In genomic region chr19:58511353-58512208, GRCh38 we compare ENCODE assay signal across 14 cellular contexts. TPM values are rescaled to one million over a fixed set of nuclear protein-coding genes. Genes with fewer than 3 reads are reported as not detected.
DNase-seq lines count a peak whose midpoint lies in the region; ATAC-seq and TF ChIP-seq lines count a peak whose summit lies in the region.
"Had no signal": no experiment of that assay in that cellular context is flagged by ENCODE, and none has a peak within 500 bp of the region (broad histone marks: within the 10 kb centered on the region; RNA-seq: fewer than 3 reads in every experiment).

Gene SLC27A5, minus strand, starts transcription at chr19:58511992. Its CDS starts 37 bp downstream, at chr19:58511955.

- peak within 1 kb of the TSS; percentile 43 for H4K8ac ChIP-seq in neuronal stem cell (ENCODE audit: low read depth, low read length)

- TF ChIP-seq CTCF in GM12865 (IDR thresholded peaks at IDR 0.05; ENCODE audit: insufficient read depth, low read depth, low read length, missing control alignments) (no peak), OCI-LY7 (conservative IDR thresholded peaks at IDR 0.05; ENCODE audit: low read length) (no peak)

- peak within 1 kb of the TSS; percentile 45 for H3K4ac ChIP-seq in neuronal stem cell (ENCODE audit: low read length)

- H3K4me2 ChIP-seq in OCI-LY7 (ENCODE audit: low read length): no peak within 1 kb of the TSS
- H3K4me2 ChIP-seq in neuronal stem cell (ENCODE audit: insufficient read depth, low read length, poor library complexity, severe bottlenecking): no peak within 1 kb of the TSS

- H2BK120ac ChIP-seq in neuronal stem cell (ENCODE audit: low read depth, low read length): no peak within 1 kb of the TSS

- no peak within 1 kb of the TSS for H3K18ac ChIP-seq in neuronal stem cell (ENCODE audit: low read length)

- H3K27ac ChIP-seq in OCI-LY7 (ENCODE audit: low read depth, low read length, poor library complexity, severe bottlenecking): no peak within 1 kb of the TSS
- no peak within 1 kb of the TSS for H3K27ac ChIP-seq in neuronal stem cell (replicated peaks; ENCODE audit: low read length)

- ATAC-seq in GM21423 (IDR thresholded peaks at IDR 0.05; ENCODE audit: unreplicated experiment) (no peak), GM18517 (IDR thresholded peaks at IDR 0.05; ENCODE audit: unreplicated experiment) (no peak), GM19467 (IDR thresholded peaks at IDR 0.05; ENCODE audit: unreplicated experiment) (no peak)
- ATAC-seq: gastroesophageal sphincter, lower lobe of right lung, right cardiac atrium had no signal

- no peaks in the 10 kb centered on the region for H4K20me1 ChIP-seq in OCI-LY7 (ENCODE audit: insufficient read depth, low read length)

- POLR2A ChIA-PET in OCI-LY7 (lab: Charles Lee): no interaction called here

- H3K36me3 ChIP-seq in OCI-LY7 (ENCODE audit: insufficient read depth, low read length) (peaks cover 26% of the 10 kb centered on the region), neuronal stem cell (replicated peaks in 1 of 2; ENCODE audit: control insufficient read depth in 2 of 2, insufficient read depth in 2 of 2, low read length in 2 of 2) (peaks cover 16 to 36% of the 10 kb centered on the region in 2 donors)

- CTCF ChIA-PET in OCI-LY7 (lab: Charles Lee; ENCODE audit: unreplicated experiment): no interaction called here

- WGBS in neuronal stem cell (ENCODE audit: extremely low coverage in 2 of 2, insufficient read length in 2 of 2, insufficient replicate concordance in 1 of 2), 2 donors: no CpG with 5 or more reads among the region's 25 CpGs

- BruUV-seq in OCI-LY7 (replicated peaks; lab: Mats Ljungman, UMichigan): no TSS peak

- no peak within 1 kb of the TSS for H3K4me3 ChIP-seq in GM12865 (ENCODE audit: low read depth, low read length)
- H3K4me3 ChIP-seq in OCI-LY7 (ENCODE audit: low read depth, low read length, poor library complexity, severe bottlenecking): no peak within 1 kb of the TSS
- H3K4me3 ChIP-seq in neuronal stem cell (ENCODE audit: low read length in 2 of 2): peak within 1 kb of the TSS in 1 of 2 donors; percentile 14
- H3K4me3 ChIP-seq: gastroesophageal sphincter, lower lobe of right lung had no signal

- H3K79me2 ChIP-seq in OCI-LY7 (ENCODE audit: insufficient read depth, low read depth, low read length): no peaks in the 10 kb centered on the region

- no peak within 1 kb of the TSS for H2BK12ac ChIP-seq in neuronal stem cell (ENCODE audit: low read length)

- DNase-seq in GM12865 (ENCODE audit: low read depth): peak; percentile 6
- no peak for DNase-seq in OCI-LY7 (ENCODE audit: low spot score)
- DNase-seq in dermis microvascular lymphatic vessel endothelial cell (ENCODE audit: low read depth in 2 of 2): no peak
- no peak for DNase-seq in neuronal stem cell (ENCODE audit: low spot score)
- DNase-seq: activated gamma-delta T cell treated with Interleukin-2 at 50 U/mL for 16 hours, cortex of kidney, DND-41, lower lobe of right lung, NCI-H146, right cardiac atrium had no signal

- intact Hi-C loops in OCI-LY7 (cut with micrococcal nuclease; ENCODE audit: unreplicated experiment): no loop called here

- H3K9ac ChIP-seq in neuronal stem cell (ENCODE audit: low read depth, low read length, poor library complexity): peak within 1 kb of the TSS; percentile 30

- no peaks in the 10 kb centered on the region for H3K27me3 ChIP-seq in neuronal stem cell (ENCODE audit: control insufficient read depth in 3 of 3, insufficient read depth in 3 of 3, low read depth in 1 of 3, low read length in 3 of 3)
- H3K27me3 ChIP-seq: gastroesophageal sphincter had no signal

- H2AFZ ChIP-seq in OCI-LY7 (ENCODE audit: low read length) (no peak within 1 kb of the TSS), neuronal stem cell (ENCODE audit: low read length) (no peak within 1 kb of the TSS)

- H3K9me2 ChIP-seq in OCI-LY7 (ENCODE audit: insufficient read depth, low read length): no peaks in the 10 kb centered on the region

- H3K4me1 ChIP-seq in OCI-LY7 (ENCODE audit: insufficient read depth, low read length, poor library complexity, severe bottlenecking) (peaks cover 7% of the 10 kb centered on the region), neuronal stem cell (ENCODE audit: control insufficient read depth in 2 of 2, insufficient read depth in 1 of 2, low read depth in 1 of 2, low read length in 2 of 2) (peaks cover 0 to 9% of the 10 kb centered on the region in 2 donors)

- peak within 1 kb of the TSS; percentile 67 for H3K23ac ChIP-seq in neuronal stem cell (ENCODE audit: low read depth, low read length, poor library complexity)

- no peak within 1 kb of the TSS for H2BK15ac ChIP-seq in neuronal stem cell (ENCODE audit: low read length)

- H3K9me3 ChIP-seq in OCI-LY7 (ENCODE audit: low read length) (no peaks in the 10 kb centered on the region), neuronal stem cell (replicated peaks in 1 of 2; ENCODE audit: control insufficient read depth in 2 of 2, insufficient read depth in 1 of 2, low read depth in 1 of 2, low read length in 2 of 2) (no peaks in the 10 kb centered on the region)
- H3K9me3 ChIP-seq: gastroesophageal sphincter had no signal

- H3K79me1 ChIP-seq in neuronal stem cell (ENCODE audit: low read depth, low read length): peaks cover under 1% of the 10 kb centered on the region

- H2BK5ac ChIP-seq in neuronal stem cell (ENCODE audit: low read length): no peak within 1 kb of the TSS

- H3K14ac ChIP-seq in neuronal stem cell (ENCODE audit: low read length): peak within 1 kb of the TSS; percentile 56

- no peak within 1 kb of the TSS for H4K91ac ChIP-seq in neuronal stem cell (ENCODE audit: low read depth, low read length, poor library complexity)

- H2AK5ac ChIP-seq in neuronal stem cell (ENCODE audit: low read depth, low read length): peak within 1 kb of the TSS; percentile 56

RNA-seq across cellular contexts. Expression of gene SLC27A5, which starts in this region (rescaled TPM):
- 28.0 and 44.1 TPM in 2 replicates for total RNA-seq in OCI-LY7 (2014; rRNA removed; shearing (Covaris generic))
- total RNA-seq in OCI-LY7 (2022) (29.4 and 29.8 TPM in 2 replicates), dermis microvascular lymphatic vessel endothelial cell (10.1 and 10.9 TPM in 2 replicates)
- 21.6 TPM for polyA plus RNA-seq in neuronal stem cell (2013, experiment 1 of 2)
- polyA plus RNA-seq in neuronal stem cell (2013, experiment 2 of 2): 20.7 TPM
